8 cellular contexts compared by ENCODE assay signal in genomic region chr7:23594879-23595604, GRCh38. TPM values are rescaled to one million over a fixed set of nuclear protein-coding genes. Genes with fewer than 3 reads are reported as not detected.
DNase-seq lines count a peak whose midpoint lies in the region; ATAC-seq and TF ChIP-seq lines count a peak whose summit lies in the region.

No MANE protein-coding gene starts in this region.

- peaks cover 50% of the 10 kb centered on the region for H3K4me1 Mint-ChIP-seq in activated CD4-positive, alpha-beta memory T cell treated with anti-CD3 and anti-CD28 coated beads, Interleukin-2, amount 10 ng/mL, durations not matched to agents 7 days and 5 days

- H3K4me3 ChIP-seq in esophagus muscularis mucosa, result no peak overlapping the region

- H3K4me1 ChIP-seq in esophagus muscularis mucosa, result peaks cover 12 to 25% (median 24%) of the 10 kb centered on the region in 4 donors

- H3K27ac Mint-ChIP-seq in activated CD4-positive, alpha-beta memory T cell treated with anti-CD3 and anti-CD28 coated beads, Interleukin-2, amount 10 ng/mL, durations not matched to agents 7 days and 5 days, result peak overlapping the region; percentile 56

- CTCF ChIA-PET in activated CD4-positive, alpha-beta memory T cell treated with anti-CD3 and anti-CD28 coated beads, Interleukin-2, amount 10 ng/mL, durations not matched to agents 7 days and 5 days (lab: Charles Lee), result interaction anchor here (0.7 to 1.9 kb wide), 4 partner anchors 48 to 237 kb away, joined by 3 to 4 read pairs (median 4); no protein-coding TSS in a partner anchor

- no peak overlapping the region for H3K4me3 Mint-ChIP-seq in activated CD4-positive, alpha-beta memory T cell treated with anti-CD3 and anti-CD28 coated beads, Interleukin-2, amount 10 ng/mL, durations not matched to agents 7 days and 5 days

- no peaks in the 10 kb centered on the region for H3K9me3 ChIP-seq in esophagus muscularis mucosa

- peaks cover 3% of the 10 kb centered on the region for H3K36me3 Mint-ChIP-seq in activated CD4-positive, alpha-beta memory T cell treated with anti-CD3 and anti-CD28 coated beads, Interleukin-2, amount 10 ng/mL, durations not matched to agents 7 days and 5 days (ENCODE audit: low read depth)

- ATAC-seq in HG03139 (IDR thresholded peaks at IDR 0.05; ENCODE audit: unreplicated experiment) (peak; percentile 45), HG03025 (IDR thresholded peaks at IDR 0.05; ENCODE audit: low FRiP score, unreplicated experiment) (no peak)

- TF ChIP-seq CTCF in esophagus muscularis mucosa (IDR thresholded peaks at IDR 0.05), result no peak

- no peak overlapping the region for H3K27ac ChIP-seq in esophagus muscularis mucosa (replicated peaks in 1 of 4)

- POLR2A ChIA-PET in activated CD4-positive, alpha-beta memory T cell treated with anti-CD3 and anti-CD28 coated beads, Interleukin-2, amount 10 ng/mL, durations not matched to agents 7 days and 5 days (lab: Charles Lee), result interaction anchor here (0.9 kb wide), 1 partner anchor 56 kb away, joined by 3 read pairs; no protein-coding TSS in a partner anchor

- intact Hi-C loops in esophagus muscularis mucosa (cut with DNase I), result no loop called here

- TF ChIP-seq EP300 in esophagus muscularis mucosa (IDR thresholded peaks at IDR 0.05), result no peak

- H3K27me3 ChIP-seq in esophagus muscularis mucosa, result no peaks in the 10 kb centered on the region

- H3K36me3 ChIP-seq in esophagus muscularis mucosa, result no peaks in the 10 kb centered on the region

- no peaks in the 10 kb centered on the region for H3K9me3 Mint-ChIP-seq in activated CD4-positive, alpha-beta memory T cell treated with anti-CD3 and anti-CD28 coated beads, Interleukin-2, amount 10 ng/mL, durations not matched to agents 7 days and 5 days

- TF ChIP-seq POLR2A in erythroblast (IDR thresholded peaks at IDR 0.05; ENCODE audit: low read length) (no peak), esophagus muscularis mucosa (IDR thresholded peaks at IDR 0.05; ENCODE audit: low read depth) (no peak)

- DNase-seq in stimulated activated naive CD4-positive, alpha-beta T cell treated with Interleukin-2 at 50 U/mL for 16 hours (lab: John Stamatoyannopoulos, UW), result peak; percentile 29
- DNase-seq in stimulated activated naive CD4-positive, alpha-beta T cell (lab: John Stamatoyannopoulos, UW), result no peak
- peak; percentile 57 for DNase-seq in activated CD4-positive, alpha-beta memory T cell treated with anti-CD3 and anti-CD28 coated beads, Interleukin-2, amount 10 ng/mL, durations not matched to agents 7 days and 5 days
- DNase-seq in stimulated activated CD8-positive, alpha-beta memory T cell treated with anti-CD3 and anti-CD28 coated beads, Interleukin-15, amount 100 ng/mL, for 48 hours (ENCODE audit: low read depth in 2 of 2), result peak; percentile 40 to 43
- no peak for DNase-seq in erythroblast (lab: John Stamatoyannopoulos, UW)
- no peak for DNase-seq in esophagus muscularis mucosa (ENCODE audit: extremely low spot score)

- H3K27me3 Mint-ChIP-seq in activated CD4-positive, alpha-beta memory T cell treated with anti-CD3 and anti-CD28 coated beads, Interleukin-2, amount 10 ng/mL, durations not matched to agents 7 days and 5 days, result peaks cover 1% of the 10 kb centered on the region

RNA-seq across cellular contexts. Expression of gene CCDC126, which starts 2.1 kb away (rescaled TPM):
- 1 to 10 TPM; 9.5 to 9.7 TPM for total RNA-seq in activated CD4-positive, alpha-beta memory T cell treated with anti-CD3 and anti-CD28 coated beads, Interleukin-2, amount 10 ng/mL, durations not matched to agents 7 days and 5 days
- 10 to 100 TPM; 14.6 to 21.2 (median 16.4) TPM for total RNA-seq in esophagus muscularis mucosa

Comparison
In these comparisons a context has a peak if more than half of its experiments do, and no peak if none do; other contexts are left out.
1. DNase-seq: peak in stimulated activated naive CD4-positive, alpha-beta T cell treated with Interleukin-2 at 50 U/mL for 16 hours (single experiment), activated CD4-positive, alpha-beta memory T cell treated with anti-CD3 and anti-CD28 coated beads, Interleukin-2, amount 10 ng/mL, durations not matched to agents 7 days and 5 days (single experiment) and stimulated activated CD8-positive, alpha-beta memory T cell treated with anti-CD3 and anti-CD28 coated beads, Interleukin-15, amount 100 ng/mL, for 48 hours (2 of 2); none in stimulated activated naive CD4-positive, alpha-beta T cell (0 of 6), erythroblast (0 of 2) and esophagus muscularis mucosa (single experiment).